10 cellular contexts compared by ENCODE assay signal in genomic region chr6:111870751-111871064, GRCh38. TPM values are rescaled to one million over a fixed set of nuclear protein-coding genes. Genes with fewer than 3 reads are reported as not detected.
A peak's percentile ranks its signal among the peaks of the same experiment; 100 is the strongest.
DNase-seq lines count a peak whose midpoint lies in the region; ATAC-seq and TF ChIP-seq lines count a peak whose summit lies in the region.
"Had no signal": no experiment of that assay in that cellular context is flagged by ENCODE, and none has a peak within 500 bp of the region (broad histone marks: within the 10 kb centered on the region; RNA-seq: fewer than 3 reads in every experiment).

No MANE protein-coding gene starts in this region.

- H3K9ac ChIP-seq in IMR-90 (ENCODE audit: low read depth, low read length) (no peak overlapping the region), mesendoderm (ENCODE audit: low read length) (no peak overlapping the region)

- H3K27me3 ChIP-seq in CD4-positive, CD25-positive, alpha-beta regulatory T cell (ENCODE audit: control insufficient read depth, insufficient read depth, low read length), result no peaks in the 10 kb centered on the region
- H3K27me3 ChIP-seq in IMR-90 (ENCODE audit: control insufficient read depth, insufficient read depth, low read length) (0 out of 2 replicates have a peak, but pooled peaks cover 2% of the 10 kb centered on the region), mesendoderm (ENCODE audit: insufficient read depth, low read length, poor library complexity) (no peaks in the 10 kb centered on the region)

- H3K9me3 Mint-ChIP-seq in CD4-positive, CD25-positive, alpha-beta regulatory T cell, result no peaks in the 10 kb centered on the region
- H3K9me3 Mint-ChIP-seq in central memory CD8-positive, alpha-beta T cell, result no peaks in the 10 kb centered on the region
- no peaks in the 10 kb centered on the region for H3K9me3 Mint-ChIP-seq in natural killer cell

- peak overlapping the region; percentile 41; the same call in 1 of the 2 replicates for H3K4me2 ChIP-seq in IMR-90 (ENCODE audit: low read depth, low read length)
- no peak overlapping the region for H3K4me2 ChIP-seq in mesendoderm (ENCODE audit: low read length)

- no peak overlapping the region for H2AK9ac ChIP-seq in IMR-90 (replicated peaks; ENCODE audit: low read depth, low read length, poor library complexity)

- no peak overlapping the region for H2BK5ac ChIP-seq in IMR-90 (ENCODE audit: low read depth, low read length, poor library complexity, severe bottlenecking)
- H2BK5ac ChIP-seq in mesendoderm (ENCODE audit: low read length), result no peak overlapping the region

- no peaks in the 10 kb centered on the region for H3K36me3 ChIP-seq in CD4-positive, CD25-positive, alpha-beta regulatory T cell (ENCODE audit: control insufficient read depth, insufficient read depth, low read length)
- H3K36me3 ChIP-seq in IMR-90 (ENCODE audit: control insufficient read depth, insufficient read depth, low read length) (no peaks in the 10 kb centered on the region), mesendoderm (ENCODE audit: control insufficient read depth, insufficient read depth, low read length) (no peaks in the 10 kb centered on the region)
- H3K36me3 ChIP-seq: cardiac muscle cell had no signal

- H3K14ac ChIP-seq in IMR-90 (replicated peaks; ENCODE audit: low read depth, low read length), result no peak overlapping the region

- no peak overlapping the region for H2BK120ac ChIP-seq in IMR-90 (ENCODE audit: low read depth, low read length)
- no peak overlapping the region for H2BK120ac ChIP-seq in mesendoderm (ENCODE audit: low read depth, low read length)

- no peak for TF ChIP-seq RAD21 in IMR-90 (IDR thresholded peaks at IDR 0.05; ENCODE audit: low read length)

- no peak overlapping the region for H4K8ac ChIP-seq in IMR-90 (ENCODE audit: low read depth in 2 of 2, low read length in 2 of 2)
- no peak overlapping the region for H4K8ac ChIP-seq in mesendoderm (ENCODE audit: low read depth, low read length)

- H2AK5ac ChIP-seq in IMR-90 (ENCODE audit: low read depth, low read length) (no peak overlapping the region), mesendoderm (ENCODE audit: low read length) (no peak overlapping the region)

- H3K27ac Mint-ChIP-seq in CD4-positive, CD25-positive, alpha-beta regulatory T cell, result peak overlapping the region in 2 of 3 donors; percentile 97 to 98
- peak overlapping the region; percentile 95 for H3K27ac Mint-ChIP-seq in central memory CD8-positive, alpha-beta T cell (ENCODE audit: low read depth)
- peak overlapping the region; percentile 75 to 97 for H3K27ac Mint-ChIP-seq in natural killer cell

- dilution Hi-C loops in IMR-90 (cut with HindIII; ENCODE audit: low sequenced_read_pairs, unreplicated experiment), result no loop called here

- in situ Hi-C loops in IMR-90 (cut with MboI; ENCODE audit: low sequenced_read_pairs), result no loop called here

- peak overlapping the region; percentile 98 for H3K4me3 ChIP-seq in CD4-positive, CD25-positive, alpha-beta regulatory T cell (ENCODE audit: low read depth, low read length)
- H3K4me3 ChIP-seq in IMR-90 (ENCODE audit: insufficient read depth, low read depth, low read length), result no peak overlapping the region
- no peak overlapping the region for H3K4me3 ChIP-seq in mesendoderm (ENCODE audit: low read length)

- TF ChIP-seq CTCF in IMR-90 (conservative IDR thresholded peaks at IDR 0.05; ENCODE audit: low read depth, low read length) (no peak), natural killer cell (IDR thresholded peaks at IDR 0.05) (no peak)

- BruUV-seq in IMR-90 (replicated peaks; lab: Mats Ljungman, UMichigan), result no TSS peak

- intact Hi-C loops in IMR-90 (cut with micrococcal nuclease) (loop anchor here (5.0 kb wide), 2 partner anchors 68 to 102 kb away; no protein-coding TSS in a partner anchor), natural killer cell (cut with micrococcal nuclease) (loop anchor here (2.0 to 5.0 kb wide), 6 partner anchors 16 to 217 kb away; partner anchors contain the start of genes FAM229B and TUBE1)

- peaks cover 10% of the 10 kb centered on the region for H3K27me3 Mint-ChIP-seq in CD4-positive, CD25-positive, alpha-beta regulatory T cell
- no peaks in the 10 kb centered on the region for H3K27me3 Mint-ChIP-seq in central memory CD8-positive, alpha-beta T cell
- no peaks in the 10 kb centered on the region for H3K27me3 Mint-ChIP-seq in natural killer cell (ENCODE audit: low read depth in 2 of 2)

- WGBS in IMR-90 (ENCODE audit: extremely low coverage in 2 of 2, insufficient read length in 1 of 2), 2 experiments, result no CpG with 5 or more reads among the region's 4 CpGs
- no CpG with 5 or more reads among the region's 4 CpGs for WGBS in mesendoderm (ENCODE audit: extremely low coverage, insufficient coverage, low lambda C conversion rate)

- H3K18ac ChIP-seq in IMR-90 (ENCODE audit: low read depth, low read length) (no peak overlapping the region), mesendoderm (ENCODE audit: low read length) (no peak overlapping the region)

- H4K5ac ChIP-seq in IMR-90 (ENCODE audit: low read depth, low read length), result no peak overlapping the region
- H4K5ac ChIP-seq in mesendoderm (ENCODE audit: low read length), result no peak overlapping the region

- H3K27ac ChIP-seq in CD4-positive, CD25-positive, alpha-beta regulatory T cell (ENCODE audit: insufficient read depth, low read length, poor library complexity, severe bottlenecking), result peak overlapping the region; percentile 95
- H3K27ac ChIP-seq in IMR-90 (ENCODE audit: insufficient read depth, low read length), result no peak overlapping the region
- H3K27ac ChIP-seq in mesendoderm (ENCODE audit: low read depth, low read length), result no peak overlapping the region

- peaks cover 34 to 38% of the 10 kb centered on the region in 2 experiments for H3K79me1 ChIP-seq in IMR-90 (ENCODE audit: low read depth in 1 of 2, low read length in 2 of 2)
- H3K79me1 ChIP-seq in mesendoderm (ENCODE audit: low read length), result peaks cover 14% of the 10 kb centered on the region

- peak overlapping the region; percentile 97 to 100 (median 98) for H3K4me3 Mint-ChIP-seq in CD4-positive, CD25-positive, alpha-beta regulatory T cell
- peak overlapping the region; percentile 99 for H3K4me3 Mint-ChIP-seq in central memory CD8-positive, alpha-beta T cell
- H3K4me3 Mint-ChIP-seq in natural killer cell, result peak overlapping the region; percentile 98

- H2AFZ ChIP-seq in IMR-90 (replicated peaks; ENCODE audit: low read length, poor library complexity), result no peak overlapping the region

- TF ChIP-seq POLR2A in IMR-90 (IDR thresholded peaks at IDR 0.05; ENCODE audit: low read depth, low read length), result no peak

- H3K4ac ChIP-seq in IMR-90 (ENCODE audit: low read depth, low read length) (no peak overlapping the region), mesendoderm (ENCODE audit: low read depth, low read length) (no peak overlapping the region)

- peaks cover 71% of the 10 kb centered on the region for H3K4me1 ChIP-seq in CD4-positive, CD25-positive, alpha-beta regulatory T cell (ENCODE audit: control insufficient read depth, insufficient read depth, low read length, poor library complexity, severe bottlenecking)
- H3K4me1 ChIP-seq in IMR-90 (ENCODE audit: control insufficient read depth, insufficient read depth, low read length), result peaks cover 1% of the 10 kb centered on the region; the same call in 1 of the 2 replicates
- peaks cover 8% of the 10 kb centered on the region for H3K4me1 ChIP-seq in mesendoderm (ENCODE audit: control insufficient read depth, low read depth, low read length)

- no peak for DNase-seq in CD4-positive, CD25-positive, alpha-beta regulatory T cell
- no peak for DNase-seq in IMR-90
- no peak for DNase-seq in central memory CD8-positive, alpha-beta T cell (ENCODE audit: low spot score in 2 of 2)
- no peak for DNase-seq in natural killer cell
- no peak for DNase-seq in activated gamma-delta T cell treated with Interleukin-2 at 50 U/mL for 16 hours
- no peak for DNase-seq in GOT3 (lab: John Stamatoyannopoulos, UW)
- DNase-seq in mesendoderm, result no peak
- DNase-seq in superior temporal gyrus (ENCODE audit: extremely low spot score), result no peak
- DNase-seq: NCI-H1105 treated with DMSO at 0.1 percent for 48 hours had no signal

- H4K20me1 ChIP-seq in IMR-90 (ENCODE audit: insufficient read depth, low read length), result peaks cover 3% of the 10 kb centered on the region; the same call in 1 of the 2 replicates

- H3K9me3 ChIP-seq in CD4-positive, CD25-positive, alpha-beta regulatory T cell (ENCODE audit: control insufficient read depth in 2 of 2, low read length in 2 of 2), result no peaks in the 10 kb centered on the region
- no peaks in the 10 kb centered on the region for H3K9me3 ChIP-seq in IMR-90 (ENCODE audit: control insufficient read depth, insufficient read depth, low read length)

- H3K23ac ChIP-seq in IMR-90 (ENCODE audit: low read depth, low read length) (no peak overlapping the region; the same call in 1 of the 2 replicates), mesendoderm (ENCODE audit: low read length) (no peak overlapping the region)

- ATAC-seq in CD4-positive, CD25-positive, alpha-beta regulatory T cell (ENCODE audit: low read depth in 2 of 2), result no peak
- ATAC-seq in IMR-90 (ENCODE audit: low read depth), result no peak
- ATAC-seq in central memory CD8-positive, alpha-beta T cell (replicated peaks; ENCODE audit: extremely low read depth, poor library complexity, severe bottlenecking), result no peak
- ATAC-seq in natural killer cell, result no peak

- H3K9me1 ChIP-seq in IMR-90 (ENCODE audit: insufficient read depth, low read length), result peaks cover 3% of the 10 kb centered on the region; the same call in 1 of the 2 replicates

- POLR2A ChIA-PET in IMR-90 (lab: Charles Lee; ENCODE audit: unreplicated experiment), result interaction anchor here (0.5 kb wide), 1 partner anchor 996 kb away, joined by 5 read pairs; no protein-coding TSS in a partner anchor

- H2BK20ac ChIP-seq in IMR-90 (ENCODE audit: low read depth, low read length), result no peak overlapping the region

- no peak overlapping the region for H3K56ac ChIP-seq in IMR-90 (ENCODE audit: extremely low read depth, insufficient read depth, low read length)
- no peak overlapping the region for H3K56ac ChIP-seq in mesendoderm (ENCODE audit: low read length)

- CTCF ChIA-PET in IMR-90 (lab: Yijun Ruan, JAX), result no interaction called here

- peaks cover 27 to 68% (median 55%) of the 10 kb centered on the region in 4 donors for H3K4me1 Mint-ChIP-seq in CD4-positive, CD25-positive, alpha-beta regulatory T cell
- H3K4me1 Mint-ChIP-seq in central memory CD8-positive, alpha-beta T cell, result peaks cover 65% of the 10 kb centered on the region
- H3K4me1 Mint-ChIP-seq in natural killer cell, result peaks cover 75 to 77% of the 10 kb centered on the region in 2 donors

- no peak overlapping the region for H4K91ac ChIP-seq in IMR-90 (ENCODE audit: insufficient read depth, low read depth, low read length)

- H3K36me3 Mint-ChIP-seq in CD4-positive, CD25-positive, alpha-beta regulatory T cell, result peaks cover 8% of the 10 kb centered on the region
- H3K36me3 Mint-ChIP-seq in central memory CD8-positive, alpha-beta T cell (ENCODE audit: insufficient read depth), result peaks cover 27% of the 10 kb centered on the region
- H3K36me3 Mint-ChIP-seq in natural killer cell, result no peaks in the 10 kb centered on the region

- H2BK15ac ChIP-seq in IMR-90 (ENCODE audit: low read depth, low read length) (no peak overlapping the region), mesendoderm (replicated peaks; ENCODE audit: low read depth) (no peak overlapping the region)

- peaks cover 19% of the 10 kb centered on the region for H3K79me2 ChIP-seq in mesendoderm (ENCODE audit: control insufficient read depth, insufficient read depth, low read length)

RNA-seq across cellular contexts. Expression of gene FYN, which starts 2.5 kb away (rescaled TPM):
- total RNA-seq in CD4-positive, CD25-positive, alpha-beta regulatory T cell, result 592 TPM
- 100 to 1,000 TPM; 267 to 320 (median 288) TPM for polyA plus RNA-seq in CD4-positive, CD25-positive, alpha-beta regulatory T cell
- total RNA-seq in IMR-90 (2012; rRNA removed), result 36.4 and 41.1 TPM in 2 replicates
- 30.8 and 35.1 TPM in 2 replicates for polyA plus RNA-seq in IMR-90 (2012; rRNA removed)
- polyA plus RNA-seq in IMR-90 (2012; cell fraction: cytosol; rRNA removed), result 41.7 and 98.8 TPM in 2 replicates
- 36.3 and 72.0 TPM in 2 replicates for polyA plus RNA-seq in IMR-90 (2012; cell fraction: nucleus; rRNA removed; ENCODE audit: low replicate concordance)
- total RNA-seq in natural killer cell, result 100 to 1,000 TPM; 616 to 757 (median 713) TPM
- 58.5 TPM for polyA plus RNA-seq in mesendoderm (2013, experiment 1 of 2)
- polyA plus RNA-seq in mesendoderm (2013, experiment 2 of 2), result 59.6 TPM

Comparison
In these comparisons a context has a peak if more than half of its experiments do, and no peak if none do; other contexts are left out.
1. RNA of gene FYN, which starts 2.5 kb away (total RNA-seq): 616 to 757 TPM in natural killer cell and 592 TPM in CD4-positive, CD25-positive, alpha-beta regulatory T cell (single experiment); 36.4 to 41.1 TPM in IMR-90; every median in the first group is over 10 times any median in the second.
2. Peak in every context shown above with its lines, with median percentiles within 50 percentile points of each other: H3K27ac Mint-ChIP-seq and H3K4me3 Mint-ChIP-seq.